ENCODE assay signal across 20 cellular contexts in genomic region chr7:17929647-17930395, GRCh38. TPM values are rescaled to one million over a fixed set of nuclear protein-coding genes. Genes with fewer than 3 reads are reported as not detected.
DNase-seq lines count a peak whose midpoint lies in the region; ATAC-seq lines count a peak whose summit lies in the region.
"Had no signal": no experiment of that assay in that cellular context is flagged by ENCODE, and none has a peak within 500 bp of the region (broad histone marks: within the 10 kb centered on the region; RNA-seq: fewer than 3 reads in every experiment).

No MANE protein-coding gene starts in this region.

- no peak overlapping the region for H3K27ac Mint-ChIP-seq in activated naive CD4-positive, alpha-beta T cell treated with anti-CD3 and anti-CD28 coated beads, Interleukin-2, amount 50 U/mL, for 72 hours
- H3K27ac Mint-ChIP-seq in activated T-helper 17 cell treated with anti-CD3 and anti-CD28 coated beads, Interleukin-2, amount 50 U/mL, for 72 hours, result peak overlapping the region; percentile 9
- no peak overlapping the region for H3K27ac Mint-ChIP-seq in stimulated activated effector memory CD8-positive, alpha-beta T cell treated with anti-CD3 and anti-CD28 coated beads, Interleukin-12 subunit alpha, Interleukin-12 subunit beta, amount 100 ng/mL, for 72 hours

- no peaks in the 10 kb centered on the region for H3K36me3 Mint-ChIP-seq in activated naive CD4-positive, alpha-beta T cell treated with anti-CD3 and anti-CD28 coated beads, Interleukin-2, amount 50 U/mL, for 72 hours
- H3K36me3 Mint-ChIP-seq in activated T-helper 17 cell treated with anti-CD3 and anti-CD28 coated beads, Interleukin-2, amount 50 U/mL, for 72 hours (ENCODE audit: low read depth), result no peaks in the 10 kb centered on the region
- H3K36me3 Mint-ChIP-seq in stimulated activated effector memory CD8-positive, alpha-beta T cell treated with anti-CD3 and anti-CD28 coated beads, Interleukin-12 subunit alpha, Interleukin-12 subunit beta, amount 100 ng/mL, for 72 hours, result no peaks in the 10 kb centered on the region

- H3K4me1 Mint-ChIP-seq in activated T-helper 17 cell treated with anti-CD3 and anti-CD28 coated beads, Interleukin-2, amount 50 U/mL, for 72 hours, result peaks cover 40% of the 10 kb centered on the region
- H3K4me1 Mint-ChIP-seq in stimulated activated effector memory CD8-positive, alpha-beta T cell treated with anti-CD3 and anti-CD28 coated beads, Interleukin-12 subunit alpha, Interleukin-12 subunit beta, amount 100 ng/mL, for 72 hours, result peaks cover 63% of the 10 kb centered on the region

- peak; percentile 86 to 89 for ATAC-seq in activated naive CD4-positive, alpha-beta T cell treated with anti-CD3 and anti-CD28 coated beads, Interleukin-2, amount 50 U/mL, for 72 hours
- ATAC-seq in activated T-helper 17 cell treated with anti-CD3 and anti-CD28 coated beads, Interleukin-2, amount 50 U/mL, for 72 hours (replicated peaks), result peak; percentile 85
- ATAC-seq in stimulated activated effector memory CD8-positive, alpha-beta T cell treated with anti-CD3 and anti-CD28 coated beads, Interleukin-12 subunit alpha, Interleukin-12 subunit beta, amount 100 ng/mL, for 72 hours, result peak; percentile 26
- ATAC-seq in GM21526 (IDR thresholded peaks at IDR 0.05; ENCODE audit: low FRiP score, unreplicated experiment), result no peak
- ATAC-seq in HG03521 (IDR thresholded peaks at IDR 0.05; ENCODE audit: unreplicated experiment), result no peak
- no peak for ATAC-seq in HG03159 (IDR thresholded peaks at IDR 0.05; ENCODE audit: unreplicated experiment)

- no peaks in the 10 kb centered on the region for H3K9me3 Mint-ChIP-seq in activated naive CD4-positive, alpha-beta T cell treated with anti-CD3 and anti-CD28 coated beads, Interleukin-2, amount 50 U/mL, for 72 hours
- H3K9me3 Mint-ChIP-seq in activated T-helper 17 cell treated with anti-CD3 and anti-CD28 coated beads, Interleukin-2, amount 50 U/mL, for 72 hours, result no peaks in the 10 kb centered on the region
- no peaks in the 10 kb centered on the region for H3K9me3 Mint-ChIP-seq in stimulated activated effector memory CD8-positive, alpha-beta T cell treated with anti-CD3 and anti-CD28 coated beads, Interleukin-12 subunit alpha, Interleukin-12 subunit beta, amount 100 ng/mL, for 72 hours

- no peak for DNase-seq in activated naive CD4-positive, alpha-beta T cell treated with anti-CD3 and anti-CD28 coated beads, Interleukin-2, amount 50 U/mL, for 72 hours (ENCODE audit: low spot score in 2 of 2)
- DNase-seq in activated naive CD4-positive, alpha-beta T cell (lab: John Stamatoyannopoulos, UW), result no peak
- no peak for DNase-seq in stimulated activated effector memory CD8-positive, alpha-beta T cell treated with anti-CD3 and anti-CD28 coated beads, Interleukin-12 subunit alpha, Interleukin-12 subunit beta, amount 100 ng/mL, for 72 hours (ENCODE audit: low spot score in 2 of 2)
- DNase-seq: BE2C; Caco-2; GOT3; Kasumi-1; NCI-H1694; NCI-H2081; NCI-H2171; NCI-H345; NCI-H524; NCI-H774; NK-92 treated with Interleukin-12 subunit alpha and Interleukin-12 subunit beta, amount 100 ng/mL, for 24 hours; SIG-M5; SK-N-SH had no signal

- no peaks in the 10 kb centered on the region for H3K27me3 Mint-ChIP-seq in activated T-helper 17 cell treated with anti-CD3 and anti-CD28 coated beads, Interleukin-2, amount 50 U/mL, for 72 hours

- H3K4me3 Mint-ChIP-seq in activated T-helper 17 cell treated with anti-CD3 and anti-CD28 coated beads, Interleukin-2, amount 50 U/mL, for 72 hours, result peak overlapping the region; percentile 33
- H3K4me3 Mint-ChIP-seq in stimulated activated effector memory CD8-positive, alpha-beta T cell treated with anti-CD3 and anti-CD28 coated beads, Interleukin-12 subunit alpha, Interleukin-12 subunit beta, amount 100 ng/mL, for 72 hours, result no peak overlapping the region

RNA-seq across cellular contexts. Expression of gene SNX13, which starts 10.5 kb away (rescaled TPM):
- total RNA-seq in activated naive CD4-positive, alpha-beta T cell treated with anti-CD3 and anti-CD28 coated beads, Interleukin-2, amount 50 U/mL, for 72 hours, result 10 to 100 TPM; 22.4 to 25.6 TPM
- 10 to 100 TPM; 20.6 to 23.5 TPM for total RNA-seq in activated T-helper 17 cell treated with anti-CD3 and anti-CD28 coated beads, Interleukin-2, amount 50 U/mL, for 72 hours

Comparison
In these comparisons a context has a peak if more than half of its experiments do, and no peak if none do; other contexts are left out.
1. ATAC-seq: peak in activated naive CD4-positive, alpha-beta T cell treated with anti-CD3 and anti-CD28 coated beads, Interleukin-2, amount 50 U/mL, for 72 hours (2 of 2), activated T-helper 17 cell treated with anti-CD3 and anti-CD28 coated beads, Interleukin-2, amount 50 U/mL, for 72 hours (single experiment) and stimulated activated effector memory CD8-positive, alpha-beta T cell treated with anti-CD3 and anti-CD28 coated beads, Interleukin-12 subunit alpha, Interleukin-12 subunit beta, amount 100 ng/mL, for 72 hours (single experiment); none in GM21526 (single experiment), HG03521 (single experiment) and HG03159 (single experiment).